ENCODE assay signal across 8 cellular contexts in genomic region chr9:125705893-125706292, GRCh38. TPM values are rescaled to one million over a fixed set of nuclear protein-coding genes. Genes with fewer than 3 reads are reported as not detected.
DNase-seq lines count a peak whose midpoint lies in the region; ATAC-seq and TF ChIP-seq lines count a peak whose summit lies in the region.

No MANE protein-coding gene starts in this region.

- ATAC-seq in natural killer cell (no peak), aorta (ENCODE audit: low FRiP score) (no peak)

- intact Hi-C loops in dendritic cell treated with granulocyte-macrophage colony-stimulating factor and Interleukin-4, amounts not matched to agents 40 ng/mL and 50 ng/mL, for 4 days (cut with micrococcal nuclease) = loop anchor here (10.0 kb wide), 1 partner anchor 71 kb away; no protein-coding TSS in a partner anchor
- intact Hi-C loops in natural killer cell (cut with micrococcal nuclease) (loop anchor here (5.0 kb wide), 1 partner anchor 41 kb away; the partner anchor contains the start of gene PBX3), aorta (cut with DNase I) (loop anchor here (5.0 kb wide), 1 partner anchor 41 kb away; the partner anchor contains the start of gene PBX3 (in 2 of the 2))

- no peaks in the 10 kb centered on the region for H3K9me3 ChIP-seq in BE2C
- no peaks in the 10 kb centered on the region for H3K9me3 ChIP-seq in Karpas-422 (ENCODE audit: low read length)
- no peaks in the 10 kb centered on the region for H3K9me3 ChIP-seq in aorta (ENCODE audit: control insufficient read depth, low read length)

- TF ChIP-seq CTCF in BE2C (IDR thresholded peaks at IDR 0.05; ENCODE audit: low read depth, low read length) = no peak
- TF ChIP-seq CTCF in natural killer cell (IDR thresholded peaks at IDR 0.05) = no peak
- no peak for TF ChIP-seq CTCF in GM13977 (IDR thresholded peaks at IDR 0.05; ENCODE audit: extremely low read depth, insufficient read depth, missing control alignments)

- H3K36me3 Mint-ChIP-seq in dendritic cell treated with granulocyte-macrophage colony-stimulating factor and Interleukin-4, amounts not matched to agents 40 ng/mL and 50 ng/mL, for 4 days (ENCODE audit: low read depth) = peaks cover 27% of the 10 kb centered on the region
- no peaks in the 10 kb centered on the region for H3K36me3 Mint-ChIP-seq in natural killer cell

- H4K20me1 ChIP-seq in Karpas-422 (ENCODE audit: insufficient read depth, low read depth, low read length) = no peaks in the 10 kb centered on the region

- H3K27me3 Mint-ChIP-seq in dendritic cell treated with granulocyte-macrophage colony-stimulating factor and Interleukin-4, amounts not matched to agents 40 ng/mL and 50 ng/mL, for 4 days = no peaks in the 10 kb centered on the region
- peaks cover 3 to 7% of the 10 kb centered on the region in 2 donors for H3K27me3 Mint-ChIP-seq in natural killer cell (ENCODE audit: low read depth in 2 of 2)

- in situ Hi-C loops in GM13977 (cut with MboI; ENCODE audit: low pct_unique_long_range_greater_than_20kb, low sequenced_read_pairs, unreplicated experiment) = no loop called here

- peak overlapping the region; percentile 91 for H3K4me3 ChIP-seq in BE2C (ENCODE audit: low read depth, low read length)
- peak overlapping the region; percentile 88 for H3K4me3 ChIP-seq in Karpas-422 (ENCODE audit: low read length)
- H3K4me3 ChIP-seq in aorta (ENCODE audit: low read length in 2 of 2) = peak overlapping the region in 1 of 2 donors; percentile 93

- peak overlapping the region; percentile 86 for H3K4me3 Mint-ChIP-seq in dendritic cell treated with granulocyte-macrophage colony-stimulating factor and Interleukin-4, amounts not matched to agents 40 ng/mL and 50 ng/mL, for 4 days
- H3K4me3 Mint-ChIP-seq in natural killer cell = peak overlapping the region; percentile 90

- H3K9me2 ChIP-seq in Karpas-422 (replicated peaks; ENCODE audit: insufficient read depth, low read length) = no peaks in the 10 kb centered on the region

- peaks cover 2% of the 10 kb centered on the region for H3K4me1 ChIP-seq in BE2C
- H3K4me1 ChIP-seq in Karpas-422 (ENCODE audit: low read length) = peaks cover 39% of the 10 kb centered on the region
- H3K4me1 ChIP-seq in aorta (ENCODE audit: control insufficient read depth in 1 of 2, insufficient read depth in 2 of 2, low read length in 2 of 2) = peaks cover 6 to 9% of the 10 kb centered on the region in 2 donors

- H3K27me3 ChIP-seq in BE2C (no peaks in the 10 kb centered on the region), Karpas-422 (ENCODE audit: low read length) (no peaks in the 10 kb centered on the region), aorta (ENCODE audit: control insufficient read depth in 1 of 2, insufficient read depth in 2 of 2, low read length in 1 of 2) (no peaks in the 10 kb centered on the region)

- peak overlapping the region; percentile 88 for H3K4me2 ChIP-seq in Karpas-422 (ENCODE audit: low read depth, low read length, poor library complexity, severe bottlenecking)

- H3K27ac Mint-ChIP-seq in dendritic cell treated with granulocyte-macrophage colony-stimulating factor and Interleukin-4, amounts not matched to agents 40 ng/mL and 50 ng/mL, for 4 days = peak overlapping the region; percentile 90
- peak overlapping the region; percentile 69 to 90 for H3K27ac Mint-ChIP-seq in natural killer cell

- DNase-seq in BE2C (no peak), Karpas-422 (no peak), natural killer cell (no peak), aorta (no peak), NCI-H526 (lab: John Stamatoyannopoulos, UW) (no peak), GM13977 (ENCODE audit: low spot score) (no peak), COR-L47 (lab: John Stamatoyannopoulos, UW) (no peak)

- H3K9ac ChIP-seq in Karpas-422 (ENCODE audit: low read length) = peak overlapping the region; percentile 86

- 84 to 85% methylated on average over 4 of the region's 4 CpGs for WGBS in aorta, 2 donors

- no peaks in the 10 kb centered on the region for H3K9me3 Mint-ChIP-seq in dendritic cell treated with granulocyte-macrophage colony-stimulating factor and Interleukin-4, amounts not matched to agents 40 ng/mL and 50 ng/mL, for 4 days
- H3K9me3 Mint-ChIP-seq in natural killer cell = no peaks in the 10 kb centered on the region

- H2AFZ ChIP-seq in Karpas-422 (ENCODE audit: low read length) = no peak overlapping the region

- peaks cover 42% of the 10 kb centered on the region for H3K4me1 Mint-ChIP-seq in dendritic cell treated with granulocyte-macrophage colony-stimulating factor and Interleukin-4, amounts not matched to agents 40 ng/mL and 50 ng/mL, for 4 days (ENCODE audit: low read depth)
- H3K4me1 Mint-ChIP-seq in natural killer cell = peaks cover 32 to 41% of the 10 kb centered on the region in 2 donors

- H3K36me3 ChIP-seq in BE2C = no peaks in the 10 kb centered on the region
- no peaks in the 10 kb centered on the region for H3K36me3 ChIP-seq in Karpas-422 (ENCODE audit: insufficient read depth, low read length)
- H3K36me3 ChIP-seq in aorta (ENCODE audit: control insufficient read depth in 1 of 2, insufficient read depth in 2 of 2, low read length in 1 of 2) = no peaks in the 10 kb centered on the region

- H3K79me2 ChIP-seq in Karpas-422 (ENCODE audit: low read length) = peaks cover 59% of the 10 kb centered on the region

- no peak overlapping the region for H3K27ac ChIP-seq in Karpas-422 (ENCODE audit: low read length)
- no peak overlapping the region for H3K27ac ChIP-seq in aorta (ENCODE audit: low read depth in 1 of 2, low read length in 2 of 2)

RNA-seq across cellular contexts. Expression of gene MAPKAP1, which starts 1.1 kb away (rescaled TPM):
- polyA plus RNA-seq in BE2C (2012; ENCODE audit: insufficient read depth, insufficient read length, low read depth) = 91.0 TPM
- total RNA-seq in Karpas-422 (2014; rRNA removed; shearing (Covaris generic); ENCODE audit: low replicate concordance) = 62.8 and 85.1 TPM in 2 replicates
- total RNA-seq in natural killer cell (10 to 100 TPM; 51.1 to 73.0 (median 58.8) TPM), aorta (10 to 100 TPM; 55.6 to 58.4 TPM)
- 10 to 100 TPM; 32.2 to 56.5 TPM for polyA plus RNA-seq in aorta

RNA-seq across cellular contexts. Expression of gene PBX3, which starts 41.3 kb away (rescaled TPM):
- 37.1 TPM for polyA plus RNA-seq in BE2C (2012; ENCODE audit: insufficient read depth, insufficient read length, low read depth)
- 8.8 TPM in 2 replicates for total RNA-seq in Karpas-422 (2014; rRNA removed; shearing (Covaris generic); ENCODE audit: low replicate concordance)
- total RNA-seq in natural killer cell (10 to 100 TPM; 42.1 to 46.9 (median 44.6) TPM), aorta (10 to 100 TPM; 21.6 to 44.7 TPM)
- 10 to 100 TPM; 10.3 to 16.0 TPM for polyA plus RNA-seq in aorta
